15 cellular contexts compared by ENCODE assay signal in the genomic region with DNA sequence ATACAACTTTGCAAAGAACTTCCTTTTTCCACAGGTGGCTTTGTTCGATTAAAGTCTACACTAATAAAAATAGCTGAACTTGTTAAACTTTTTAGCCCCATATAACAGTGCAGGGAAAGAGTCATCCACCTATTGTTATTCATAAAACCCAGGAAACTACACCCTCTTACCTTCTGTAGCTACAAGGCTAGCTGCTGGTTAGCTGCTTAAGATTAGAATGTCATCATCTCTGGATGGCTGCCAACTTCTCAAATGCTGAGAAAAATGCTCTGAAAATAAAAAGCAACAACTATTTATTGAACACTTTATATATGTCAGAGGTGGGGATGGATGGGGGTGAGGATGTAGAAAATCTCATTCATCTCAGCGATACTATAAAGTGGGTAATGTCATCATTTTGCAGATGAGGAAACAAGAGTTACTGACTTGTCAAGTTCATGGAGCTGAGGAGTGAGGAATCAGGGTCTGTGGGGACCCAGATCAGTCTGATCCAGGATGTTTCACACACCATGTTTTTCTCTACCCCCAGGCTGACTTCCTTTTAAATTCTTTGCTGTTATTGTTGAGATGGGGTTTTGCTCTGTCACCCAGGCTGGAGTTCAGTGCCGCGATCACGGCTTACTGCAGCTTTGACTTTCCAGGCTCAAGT. TPM values are rescaled to one million over a fixed set of nuclear protein-coding genes. Genes with fewer than 3 reads are reported as not detected.
DNase-seq lines count a peak whose midpoint lies in the region; ATAC-seq, FAIRE-seq and TF ChIP-seq lines count a peak whose summit lies in the region.
"Had no signal": no experiment of that assay in that cellular context is flagged by ENCODE, and none has a peak within 500 bp of the region (broad histone marks: within the 10 kb centered on the region; RNA-seq: fewer than 3 reads in every experiment).

No MANE protein-coding gene starts in this region.

- H3K36me3 Mint-ChIP-seq in astrocyte (ENCODE audit: low read depth, unreplicated experiment), result peaks cover 4% of the 10 kb centered on the region

- H3K36me3 ChIP-seq in astrocyte (ENCODE audit: insufficient read depth, low read length) (peaks cover 7% of the 10 kb centered on the region), left ventricle myocardium inferior (peaks cover 58% of the 10 kb centered on the region)

- TF ChIP-seq POLR2A in GM18505 (IDR thresholded peaks at IDR 0.05; ENCODE audit: borderline replicate concordance, extremely low read depth, insufficient read depth, insufficient read length), result no peak

- no peak overlapping the region for H3K4me3 Mint-ChIP-seq in astrocyte (ENCODE audit: unreplicated experiment)
- H3K4me3 Mint-ChIP-seq: CD8-positive, alpha-beta memory T cell; stimulated activated memory B cell treated with anti-CD40 and anti-IgM and Interleukin-4, amounts not matched to agents 10 μg/mL and 1 μg/mL and 100 μg/mL, for 72 hours had no signal

- no peak overlapping the region for H2AFZ ChIP-seq in astrocyte (ENCODE audit: low read depth, low read length)

- H3K79me2 ChIP-seq in astrocyte (ENCODE audit: insufficient read depth, low read length), result no peaks in the 10 kb centered on the region

- H3K4me1 ChIP-seq in astrocyte (ENCODE audit: insufficient read depth, low read length) (no peaks in the 10 kb centered on the region), left ventricle myocardium inferior (peaks cover 31% of the 10 kb centered on the region)

- H3K27me3 ChIP-seq in astrocyte (ENCODE audit: insufficient read depth, low read length), result no peaks in the 10 kb centered on the region
- H3K27me3 ChIP-seq in left ventricle myocardium inferior (ENCODE audit: low read depth), result no peaks in the 10 kb centered on the region

- H3K9me3 Mint-ChIP-seq in astrocyte (ENCODE audit: unreplicated experiment), result no peaks in the 10 kb centered on the region
- H3K9me3 Mint-ChIP-seq: CD8-positive, alpha-beta memory T cell; stimulated activated memory B cell treated with anti-CD40 and anti-IgM and Interleukin-4, amounts not matched to agents 10 μg/mL and 1 μg/mL and 100 μg/mL, for 72 hours had no signal

- no peak for ATAC-seq in GM18505 (IDR thresholded peaks at IDR 0.05; ENCODE audit: unreplicated experiment)
- ATAC-seq: stimulated activated memory B cell treated with anti-CD40 and anti-IgM and Interleukin-4, amounts not matched to agents 10 μg/mL and 1 μg/mL and 100 μg/mL, for 72 hours had no signal

- peaks cover 8% of the 10 kb centered on the region for H3K4me1 Mint-ChIP-seq in astrocyte (ENCODE audit: low read depth, unreplicated experiment)
- H3K4me1 Mint-ChIP-seq: CD8-positive, alpha-beta memory T cell; stimulated activated memory B cell treated with anti-CD40 and anti-IgM and Interleukin-4, amounts not matched to agents 10 μg/mL and 1 μg/mL and 100 μg/mL, for 72 hours had no signal

- intact Hi-C loops in left ventricle myocardium inferior (cut with micrococcal nuclease), result no loop called here

- TF ChIP-seq CTCF in astrocyte (IDR thresholded peaks at IDR 0.05; ENCODE audit: insufficient read depth, low read depth, low read length) (no peak), left ventricle myocardium inferior (IDR thresholded peaks at IDR 0.05; ENCODE audit: borderline replicate concordance) (no peak)

- DNase-seq in CD1c-positive myeloid dendritic cell (ENCODE audit: extremely low spot score) (peak; percentile 6), HT-29 (ENCODE audit: low spot score) (peak; percentile 16), astrocyte (ENCODE audit: low read depth) (peak; percentile 3), left ventricle myocardium inferior (no peak), NCI-H1048 (lab: John Stamatoyannopoulos, UW) (no peak)
- DNase-seq in stimulated activated CD4-positive, alpha-beta T cell treated with anti-CD3 and anti-CD28 coated beads, Interleukin-12 subunit alpha, Interleukin-12 subunit beta, amount 100 ng/mL, for 4 hours, result no peak
- DNase-seq in activated CD4-positive, alpha-beta T cell treated with anti-CD3 and anti-CD28 coated beads for 1 hour, result no peak
- DNase-seq: activated effector memory CD4-positive, alpha-beta T cell treated with anti-CD3 and anti-CD28 coated beads, Interleukin-2, amount 50 U/mL, for 16 hours; CD8-positive, alpha-beta memory T cell; head of caudate nucleus; Karpas-422; stimulated activated CD4-positive, alpha-beta T cell treated with anti-CD3 and anti-CD28 coated beads, Interleukin-1b, Interleukin-23, amount 100 ng/mL, for 48 hours had no signal

- FAIRE-seq in astrocyte (lab: Jason Lieb, UNC), result peak; percentile 20

- H3K27me3 Mint-ChIP-seq in astrocyte (ENCODE audit: low read depth, unreplicated experiment), result no peaks in the 10 kb centered on the region
- H3K27me3 Mint-ChIP-seq: CD8-positive, alpha-beta memory T cell; stimulated activated memory B cell treated with anti-CD40 and anti-IgM and Interleukin-4, amounts not matched to agents 10 μg/mL and 1 μg/mL and 100 μg/mL, for 72 hours had no signal

- H3K4me3 ChIP-seq in astrocyte (ENCODE audit: insufficient read depth, low read depth, low read length) (no peak overlapping the region), left ventricle myocardium inferior (no peak overlapping the region)
- H3K4me3 ChIP-seq: coronary artery had no signal

- H3K9ac ChIP-seq in astrocyte (ENCODE audit: low read length), result no peak overlapping the region

- no peak overlapping the region for H3K4me2 ChIP-seq in astrocyte (ENCODE audit: low read length)

- H3K27ac Mint-ChIP-seq in astrocyte (ENCODE audit: unreplicated experiment), result no peak overlapping the region
- H3K27ac Mint-ChIP-seq: stimulated activated memory B cell treated with anti-CD40 and anti-IgM and Interleukin-4, amounts not matched to agents 10 μg/mL and 1 μg/mL and 100 μg/mL, for 72 hours had no signal

- H4K20me1 ChIP-seq in astrocyte (ENCODE audit: insufficient read depth, low read length), result no peaks in the 10 kb centered on the region

- H3K9me3 ChIP-seq in astrocyte (ENCODE audit: insufficient read depth, low read depth, low read length) (no peaks in the 10 kb centered on the region), left ventricle myocardium inferior (replicated peaks) (no peaks in the 10 kb centered on the region)

- H3K27ac ChIP-seq in astrocyte (ENCODE audit: low read depth, low read length), result no peak overlapping the region
- peak overlapping the region; percentile 71 for H3K27ac ChIP-seq in left ventricle myocardium inferior (replicated peaks)
- H3K27ac ChIP-seq: coronary artery had no signal

RNA-seq across cellular contexts. Expression of a gene that starts 17.1 kb away (rescaled TPM):
- 34.5 and 46.0 TPM in 2 replicates for total RNA-seq in HT-29 (2014; rRNA removed; shearing (Covaris generic))
- total RNA-seq in astrocyte (127 and 139 TPM in 2 replicates), left ventricle myocardium inferior (819 TPM)

RNA-seq across cellular contexts. Expression of a gene that starts 17.2 kb away (rescaled TPM):
- total RNA-seq in HT-29 (2014; rRNA removed; shearing (Covaris generic)), result 5.9 and 6.3 TPM in 2 replicates
- total RNA-seq in astrocyte, result 22.6 and 23.6 TPM in 2 replicates
- 15.5 TPM for total RNA-seq in left ventricle myocardium inferior

Comparison
In these comparisons a context has a peak if more than half of its experiments do, and no peak if none do; other contexts are left out.
1. DNase-seq: peak in CD1c-positive myeloid dendritic cell (single experiment), HT-29 (single experiment) and astrocyte (single experiment); none in left ventricle myocardium inferior (single experiment), NCI-H1048 (single experiment), stimulated activated CD4-positive, alpha-beta T cell treated with anti-CD3 and anti-CD28 coated beads, Interleukin-12 subunit alpha, Interleukin-12 subunit beta, amount 100 ng/mL, for 4 hours (single experiment) and activated CD4-positive, alpha-beta T cell treated with anti-CD3 and anti-CD28 coated beads for 1 hour (single experiment).